In genomic region chr15:57865294-57865693, GRCh38 we compare ENCODE assay signal across 11 cellular contexts.
DNase-seq lines count a peak whose midpoint lies in the region; ATAC-seq and TF ChIP-seq lines count a peak whose summit lies in the region.
"Had no signal": no experiment of that assay in that cellular context is flagged by ENCODE, and none has a peak within 500 bp of the region (broad histone marks: within the 10 kb centered on the region; RNA-seq: fewer than 3 reads in every experiment).

No MANE protein-coding gene starts in this region.

- no peak overlapping the region for H3K4me3 Mint-ChIP-seq in activated CD8-positive, alpha-beta T cell treated with anti-CD3 and anti-CD28 coated beads for 36 hours
- H3K4me3 Mint-ChIP-seq in activated CD8-positive, alpha-beta T cell treated with anti-CD3 and anti-CD28 coated beads, Interleukin-2, amount 10 ng/mL, durations not matched to agents 7 days and 5 days = no peak overlapping the region
- H3K4me3 Mint-ChIP-seq: activated naive CD8-positive, alpha-beta T cell treated with anti-CD3 and anti-CD28 coated beads, Interleukin-2, amount 10 ng/mL, durations not matched to agents 7 days and 5 days had no signal

- H3K27ac Mint-ChIP-seq in activated CD8-positive, alpha-beta T cell treated with anti-CD3 and anti-CD28 coated beads for 36 hours = no peak overlapping the region
- H3K27ac Mint-ChIP-seq in activated CD8-positive, alpha-beta T cell treated with anti-CD3 and anti-CD28 coated beads, Interleukin-2, amount 10 ng/mL, durations not matched to agents 7 days and 5 days = no peak overlapping the region
- H3K27ac Mint-ChIP-seq: activated naive CD8-positive, alpha-beta T cell treated with anti-CD3 and anti-CD28 coated beads, Interleukin-2, amount 10 ng/mL, durations not matched to agents 7 days and 5 days had no signal

- H3K4me1 ChIP-seq in Peyer's patch (no peaks in the 10 kb centered on the region), thyroid gland (no peaks in the 10 kb centered on the region)

- H3K9me3 ChIP-seq in Peyer's patch (no peaks in the 10 kb centered on the region), thyroid gland (no peaks in the 10 kb centered on the region)
- H3K9me3 ChIP-seq: ovary had no signal

- no peak overlapping the region for H3K27ac ChIP-seq in Peyer's patch
- H3K27ac ChIP-seq in thyroid gland = no peak overlapping the region
- H3K27ac ChIP-seq: ovary, VCaP had no signal

- H3K36me3 Mint-ChIP-seq in activated CD8-positive, alpha-beta T cell treated with anti-CD3 and anti-CD28 coated beads for 36 hours (ENCODE audit: low read depth) = no peaks in the 10 kb centered on the region
- no peaks in the 10 kb centered on the region for H3K36me3 Mint-ChIP-seq in activated CD8-positive, alpha-beta T cell treated with anti-CD3 and anti-CD28 coated beads, Interleukin-2, amount 10 ng/mL, durations not matched to agents 7 days and 5 days (ENCODE audit: low read depth)
- H3K36me3 Mint-ChIP-seq: activated naive CD8-positive, alpha-beta T cell treated with anti-CD3 and anti-CD28 coated beads, Interleukin-2, amount 10 ng/mL, durations not matched to agents 7 days and 5 days had no signal

- TF ChIP-seq CTCF in activated CD8-positive, alpha-beta T cell treated with anti-CD3 and anti-CD28 coated beads for 36 hours (IDR thresholded peaks at IDR 0.05) = no peak
- TF ChIP-seq CTCF in Peyer's patch (IDR thresholded peaks at IDR 0.05) = peak in 4 of 6 experiments; percentile 22 to 44 (median 38)
- TF ChIP-seq CTCF in foreskin fibroblast (IDR thresholded peaks at IDR 0.05; ENCODE audit: low read depth, low read length) = peak; percentile 39
- peak in 4 of 6 experiments; percentile 20 to 51 (median 30) for TF ChIP-seq CTCF in thyroid gland (IDR thresholded peaks at IDR 0.05)

- no peaks in the 10 kb centered on the region for H3K9me3 Mint-ChIP-seq in activated CD8-positive, alpha-beta T cell treated with anti-CD3 and anti-CD28 coated beads for 36 hours
- no peaks in the 10 kb centered on the region for H3K9me3 Mint-ChIP-seq in activated CD8-positive, alpha-beta T cell treated with anti-CD3 and anti-CD28 coated beads, Interleukin-2, amount 10 ng/mL, durations not matched to agents 7 days and 5 days (ENCODE audit: insufficient read depth)
- H3K9me3 Mint-ChIP-seq: activated naive CD8-positive, alpha-beta T cell treated with anti-CD3 and anti-CD28 coated beads, Interleukin-2, amount 10 ng/mL, durations not matched to agents 7 days and 5 days had no signal

- WGBS in thyroid gland, 2 donors = 87 to 89% methylated on average over 3 of the region's 3 CpGs

- POLR2A ChIA-PET in activated CD8-positive, alpha-beta T cell treated with anti-CD3 and anti-CD28 coated beads for 36 hours (lab: Charles Lee) = no interaction called here
- POLR2A ChIA-PET in activated CD8-positive, alpha-beta T cell treated with anti-CD3 and anti-CD28 coated beads, Interleukin-2, amount 10 ng/mL, durations not matched to agents 7 days and 5 days (lab: Charles Lee) = no interaction called here

- H3K36me3 ChIP-seq in Peyer's patch = no peaks in the 10 kb centered on the region
- no peaks in the 10 kb centered on the region for H3K36me3 ChIP-seq in thyroid gland
- H3K36me3 ChIP-seq: ovary had no signal

- DNase-seq in activated CD8-positive, alpha-beta T cell treated with anti-CD3 and anti-CD28 coated beads for 36 hours = peak; percentile 7
- no peak for DNase-seq in activated CD8-positive, alpha-beta T cell treated with anti-CD3 and anti-CD28 coated beads, Interleukin-2, amount 10 ng/mL, durations not matched to agents 7 days and 5 days
- DNase-seq in Peyer's patch = no peak
- DNase-seq in foreskin fibroblast = no peak
- peak; percentile 3 for DNase-seq in thyroid gland
- DNase-seq in SK-N-DZ (ENCODE audit: low spot score) = no peak
- no peak for DNase-seq in mucosa of gallbladder (ENCODE audit: low spot score)
- DNase-seq: activated naive CD8-positive, alpha-beta T cell treated with anti-CD3 and anti-CD28 coated beads, Interleukin-2, amount 10 ng/mL, durations not matched to agents 7 days and 5 days; ovary had no signal

- TF ChIP-seq POLR2A in Peyer's patch (IDR thresholded peaks at IDR 0.05) (no peak), thyroid gland (IDR thresholded peaks at IDR 0.05) (no peak)

- CTCF ChIA-PET in activated CD8-positive, alpha-beta T cell treated with anti-CD3 and anti-CD28 coated beads for 36 hours (lab: Charles Lee) = interaction anchor here (0.7 to 3.1 kb wide), 11 partner anchors 8 to 318 kb away, joined by 3 to 25 read pairs (median 4); no protein-coding TSS in a partner anchor
- CTCF ChIA-PET in activated CD8-positive, alpha-beta T cell treated with anti-CD3 and anti-CD28 coated beads, Interleukin-2, amount 10 ng/mL, durations not matched to agents 7 days and 5 days (lab: Charles Lee) = interaction anchor here (0.7 to 9.9 kb wide), 5 partner anchors 10 to 204 kb away, joined by 3 to 210 read pairs (median 4); no protein-coding TSS in a partner anchor

- H3K27me3 ChIP-seq in Peyer's patch (no peaks in the 10 kb centered on the region), thyroid gland (no peaks in the 10 kb centered on the region)
- H3K27me3 ChIP-seq: ovary had no signal

- intact Hi-C loops in activated CD8-positive, alpha-beta T cell treated with anti-CD3 and anti-CD28 coated beads for 36 hours (cut with micrococcal nuclease) = loop anchor here (5.0 kb wide), 2 partner anchors 207 to 317 kb away; no protein-coding TSS in a partner anchor
- intact Hi-C loops in thyroid gland (cut with DNase I) = loop anchor here (5.0 to 10.0 kb wide), 3 partner anchors 202 to 320 kb away; partner anchors contain the start of gene ALDH1A2

- H3K27me3 Mint-ChIP-seq in activated CD8-positive, alpha-beta T cell treated with anti-CD3 and anti-CD28 coated beads for 36 hours = peaks cover 21% of the 10 kb centered on the region
- H3K27me3 Mint-ChIP-seq in activated CD8-positive, alpha-beta T cell treated with anti-CD3 and anti-CD28 coated beads, Interleukin-2, amount 10 ng/mL, durations not matched to agents 7 days and 5 days (ENCODE audit: low read depth) = peaks cover 38% of the 10 kb centered on the region

- no peak for ATAC-seq in activated CD8-positive, alpha-beta T cell treated with anti-CD3 and anti-CD28 coated beads for 36 hours
- no peak for ATAC-seq in activated CD8-positive, alpha-beta T cell treated with anti-CD3 and anti-CD28 coated beads, Interleukin-2, amount 10 ng/mL, durations not matched to agents 7 days and 5 days
- no peak for ATAC-seq in GM19397 (IDR thresholded peaks at IDR 0.05; ENCODE audit: unreplicated experiment)

- peaks cover 7% of the 10 kb centered on the region for H3K4me1 Mint-ChIP-seq in activated CD8-positive, alpha-beta T cell treated with anti-CD3 and anti-CD28 coated beads for 36 hours (ENCODE audit: low read depth)
- peaks cover 14% of the 10 kb centered on the region for H3K4me1 Mint-ChIP-seq in activated CD8-positive, alpha-beta T cell treated with anti-CD3 and anti-CD28 coated beads, Interleukin-2, amount 10 ng/mL, durations not matched to agents 7 days and 5 days (ENCODE audit: low read depth)

- H3K4me3 ChIP-seq in Peyer's patch = no peak overlapping the region
- no peak overlapping the region for H3K4me3 ChIP-seq in foreskin fibroblast (ENCODE audit: low read depth in 1 of 2, low read length in 2 of 2)
- H3K4me3 ChIP-seq in thyroid gland (replicated peaks in 1 of 3) = no peak overlapping the region
- H3K4me3 ChIP-seq: ovary had no signal

Comparison
In these comparisons a context has a peak if more than half of its experiments do, and no peak if none do; other contexts are left out.
1. DNase-seq: peak in activated CD8-positive, alpha-beta T cell treated with anti-CD3 and anti-CD28 coated beads for 36 hours (single experiment) and thyroid gland (2 of 2); none in activated CD8-positive, alpha-beta T cell treated with anti-CD3 and anti-CD28 coated beads, Interleukin-2, amount 10 ng/mL, durations not matched to agents 7 days and 5 days (single experiment), Peyer's patch (0 of 3), foreskin fibroblast (0 of 2), SK-N-DZ (single experiment) and mucosa of gallbladder (single experiment).